ENCODE assay signal across 22 cellular contexts in genomic region chr6:17768881-17769280, GRCh38.
"Had no signal": no experiment of that assay in that cellular context is flagged by ENCODE, and none has a peak within 500 bp of the region (broad histone marks: within the 10 kb centered on the region; RNA-seq: fewer than 3 reads in every experiment).

No MANE protein-coding gene starts in this region.

- H2AFZ ChIP-seq: hepatocyte, neural progenitor cell, parathyroid adenoma had no signal

- H3K27me3 ChIP-seq: foreskin keratinocyte, gastroesophageal sphincter, heart left ventricle, hepatocyte, neural progenitor cell, sigmoid colon, spleen, testis, tibial artery had no signal

- H3K9me3 ChIP-seq: gastroesophageal sphincter, heart left ventricle, sigmoid colon, spleen, testis, tibial artery had no signal

- H3K79me2 ChIP-seq: hepatocyte, parathyroid adenoma had no signal

- H3K27ac ChIP-seq: coronary artery, foreskin keratinocyte, gastroesophageal sphincter, heart left ventricle, hepatocyte, neural progenitor cell, parathyroid adenoma, sigmoid colon, skin epidermis, spleen, testis, tibial artery had no signal

- H3K4me2 ChIP-seq: hepatocyte, neural progenitor cell had no signal

- DNase-seq: effector memory CD8-positive, alpha-beta T cell; foreskin keratinocyte; heart left ventricle; kidney glomerular epithelial cell; left ventricle myocardium superior; midbrain; naive thymus-derived CD4-positive, alpha-beta T cell; right cardiac atrium; sigmoid colon; spleen; stimulated activated CD4-positive, alpha-beta T cell treated with anti-CD3 and anti-CD28 coated beads, Interleukin-4, amount 100 ng/mL, for 4 hours; stimulated activated naive CD8-positive, alpha-beta T cell treated with anti-CD3 and anti-CD28 coated beads, Interleukin-15, Interleukin-2, amounts not matched to agents 100 U/mL and 50 U/mL, for 24 hours; substantia nigra; testis; tibial artery had no signal

- H3K4me1 ChIP-seq: foreskin keratinocyte, gastroesophageal sphincter, heart left ventricle, neural progenitor cell, parathyroid adenoma, sigmoid colon, spleen, testis, tibial artery had no signal

- H3K4me3 ChIP-seq: coronary artery, gastroesophageal sphincter, heart left ventricle, hepatocyte, lung, neural progenitor cell, sigmoid colon, skin epidermis, spleen, testis, tibial artery had no signal
